1 cellular context compared by ENCODE assay signal in the genomic region with DNA sequence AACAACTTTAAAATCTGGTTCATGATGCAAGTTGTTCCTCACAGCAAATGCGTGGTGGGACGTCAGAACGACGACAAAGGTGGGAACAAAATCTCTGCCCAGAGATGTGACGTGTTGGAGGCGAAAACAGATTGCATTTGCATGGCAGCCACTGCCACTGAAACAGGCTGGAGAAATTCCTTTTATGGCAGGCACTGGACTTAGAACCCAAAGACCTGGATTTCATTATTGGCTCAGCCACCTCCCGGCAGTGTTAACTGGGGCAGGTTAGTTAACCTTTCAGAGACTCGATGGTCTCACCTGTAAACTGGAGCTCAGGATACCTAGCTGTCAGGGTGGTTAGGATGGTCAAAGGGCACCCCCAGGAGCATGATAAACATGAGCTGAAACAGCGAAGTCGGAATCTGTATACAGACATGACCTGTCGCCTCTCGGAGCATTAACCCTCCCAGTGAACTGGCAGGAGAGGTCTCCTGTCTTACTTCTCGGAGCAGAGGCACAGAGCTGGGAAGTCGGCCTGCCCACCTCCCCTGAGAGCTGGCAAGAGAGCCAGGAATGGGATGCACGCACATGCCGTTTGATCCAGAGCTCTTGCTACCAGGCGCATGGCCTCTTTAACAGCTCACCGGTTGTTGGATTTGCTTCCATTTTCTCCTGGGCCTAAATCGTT.
TF ChIP-seq lines count a peak whose summit lies in the region.

No MANE protein-coding gene starts in this region.

TF ChIP-seq in HepG2, 621 proteins besides CTCF, POLR2A, EP300 and RAD21 (continued from another document and continues in another):
- TF ChIP-seq, protein P1, sequence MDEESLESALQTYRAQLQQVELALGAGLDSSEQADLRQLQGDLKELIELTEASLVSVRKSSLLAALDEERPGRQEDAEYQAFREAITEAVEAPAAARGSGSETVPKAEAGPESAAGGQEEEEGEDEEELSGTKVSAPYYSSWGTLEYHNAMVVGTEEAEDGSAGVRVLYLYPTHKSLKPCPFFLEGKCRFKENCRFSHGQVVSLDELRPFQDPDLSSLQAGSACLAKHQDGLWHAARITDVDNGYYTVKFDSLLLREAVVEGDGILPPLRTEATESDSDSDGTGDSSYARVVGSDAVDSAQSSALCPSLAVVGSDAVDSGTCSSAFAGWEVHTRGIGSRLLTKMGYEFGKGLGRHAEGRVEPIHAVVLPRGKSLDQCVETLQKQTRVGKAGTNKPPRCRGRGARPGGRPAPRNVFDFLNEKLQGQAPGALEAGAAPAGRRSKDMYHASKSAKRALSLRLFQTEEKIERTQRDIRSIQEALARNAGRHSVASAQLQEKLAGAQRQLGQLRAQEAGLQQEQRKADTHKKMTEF (CRISPR knock-in tag; IDR thresholded peaks at IDR 0.05), result 0 out of 2 replicates have a peak, but pooled peaks have one; percentile 35
- no peak for TF ChIP-seq EEA1 (CRISPR knock-in tag; IDR thresholded peaks at IDR 0.05; ENCODE audit: borderline replicate concordance)
- no peak for TF ChIP-seq MED8 (CRISPR knock-in tag; IDR thresholded peaks at IDR 0.05; ENCODE audit: insufficient replicate concordance)
- TF ChIP-seq, protein P2, sequence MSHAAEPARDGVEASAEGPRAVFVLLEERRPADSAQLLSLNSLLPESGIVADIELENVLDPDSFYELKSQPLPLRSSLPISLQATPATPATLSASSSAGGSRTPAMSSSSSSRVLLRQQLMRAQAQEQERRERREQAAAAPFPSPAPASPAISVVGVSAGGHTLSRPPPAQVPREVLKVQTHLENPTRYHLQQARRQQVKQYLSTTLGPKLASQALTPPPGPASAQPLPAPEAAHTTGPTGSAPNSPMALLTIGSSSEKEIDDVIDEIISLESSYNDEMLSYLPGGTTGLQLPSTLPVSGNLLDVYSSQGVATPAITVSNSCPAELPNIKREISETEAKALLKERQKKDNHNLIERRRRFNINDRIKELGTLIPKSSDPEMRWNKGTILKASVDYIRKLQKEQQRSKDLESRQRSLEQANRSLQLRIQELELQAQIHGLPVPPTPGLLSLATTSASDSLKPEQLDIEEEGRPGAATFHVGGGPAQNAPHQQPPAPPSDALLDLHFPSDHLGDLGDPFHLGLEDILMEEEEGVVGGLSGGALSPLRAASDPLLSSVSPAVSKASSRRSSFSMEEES (CRISPR knock-in tag; IDR thresholded peaks at IDR 0.05), result no peak
- no peak for TF ChIP-seq ZNF879 (CRISPR knock-in tag; IDR thresholded peaks at IDR 0.05)
- TF ChIP-seq BRD4 (CRISPR knock-in tag; IDR thresholded peaks at IDR 0.05), result no peak
- TF ChIP-seq ATF7 (IDR thresholded peaks at IDR 0.05), result no peak
- no peak; the same call in 1 of the 2 replicates for TF ChIP-seq ATF7 (CRISPR knock-in tag; IDR thresholded peaks at IDR 0.05)
- TF ChIP-seq, protein P3, sequence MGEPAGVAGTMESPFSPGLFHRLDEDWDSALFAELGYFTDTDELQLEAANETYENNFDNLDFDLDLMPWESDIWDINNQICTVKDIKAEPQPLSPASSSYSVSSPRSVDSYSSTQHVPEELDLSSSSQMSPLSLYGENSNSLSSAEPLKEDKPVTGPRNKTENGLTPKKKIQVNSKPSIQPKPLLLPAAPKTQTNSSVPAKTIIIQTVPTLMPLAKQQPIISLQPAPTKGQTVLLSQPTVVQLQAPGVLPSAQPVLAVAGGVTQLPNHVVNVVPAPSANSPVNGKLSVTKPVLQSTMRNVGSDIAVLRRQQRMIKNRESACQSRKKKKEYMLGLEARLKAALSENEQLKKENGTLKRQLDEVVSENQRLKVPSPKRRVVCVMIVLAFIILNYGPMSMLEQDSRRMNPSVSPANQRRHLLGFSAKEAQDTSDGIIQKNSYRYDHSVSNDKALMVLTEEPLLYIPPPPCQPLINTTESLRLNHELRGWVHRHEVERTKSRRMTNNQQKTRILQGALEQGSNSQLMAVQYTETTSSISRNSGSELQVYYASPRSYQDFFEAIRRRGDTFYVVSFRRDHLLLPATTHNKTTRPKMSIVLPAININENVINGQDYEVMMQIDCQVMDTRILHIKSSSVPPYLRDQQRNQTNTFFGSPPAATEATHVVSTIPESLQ (CRISPR knock-in tag; conservative IDR thresholded peaks at IDR 0.05), result no peak
- TF ChIP-seq ZNF263 (CRISPR knock-in tag; IDR thresholded peaks at IDR 0.05), result no peak
- TF ChIP-seq, protein P4, sequence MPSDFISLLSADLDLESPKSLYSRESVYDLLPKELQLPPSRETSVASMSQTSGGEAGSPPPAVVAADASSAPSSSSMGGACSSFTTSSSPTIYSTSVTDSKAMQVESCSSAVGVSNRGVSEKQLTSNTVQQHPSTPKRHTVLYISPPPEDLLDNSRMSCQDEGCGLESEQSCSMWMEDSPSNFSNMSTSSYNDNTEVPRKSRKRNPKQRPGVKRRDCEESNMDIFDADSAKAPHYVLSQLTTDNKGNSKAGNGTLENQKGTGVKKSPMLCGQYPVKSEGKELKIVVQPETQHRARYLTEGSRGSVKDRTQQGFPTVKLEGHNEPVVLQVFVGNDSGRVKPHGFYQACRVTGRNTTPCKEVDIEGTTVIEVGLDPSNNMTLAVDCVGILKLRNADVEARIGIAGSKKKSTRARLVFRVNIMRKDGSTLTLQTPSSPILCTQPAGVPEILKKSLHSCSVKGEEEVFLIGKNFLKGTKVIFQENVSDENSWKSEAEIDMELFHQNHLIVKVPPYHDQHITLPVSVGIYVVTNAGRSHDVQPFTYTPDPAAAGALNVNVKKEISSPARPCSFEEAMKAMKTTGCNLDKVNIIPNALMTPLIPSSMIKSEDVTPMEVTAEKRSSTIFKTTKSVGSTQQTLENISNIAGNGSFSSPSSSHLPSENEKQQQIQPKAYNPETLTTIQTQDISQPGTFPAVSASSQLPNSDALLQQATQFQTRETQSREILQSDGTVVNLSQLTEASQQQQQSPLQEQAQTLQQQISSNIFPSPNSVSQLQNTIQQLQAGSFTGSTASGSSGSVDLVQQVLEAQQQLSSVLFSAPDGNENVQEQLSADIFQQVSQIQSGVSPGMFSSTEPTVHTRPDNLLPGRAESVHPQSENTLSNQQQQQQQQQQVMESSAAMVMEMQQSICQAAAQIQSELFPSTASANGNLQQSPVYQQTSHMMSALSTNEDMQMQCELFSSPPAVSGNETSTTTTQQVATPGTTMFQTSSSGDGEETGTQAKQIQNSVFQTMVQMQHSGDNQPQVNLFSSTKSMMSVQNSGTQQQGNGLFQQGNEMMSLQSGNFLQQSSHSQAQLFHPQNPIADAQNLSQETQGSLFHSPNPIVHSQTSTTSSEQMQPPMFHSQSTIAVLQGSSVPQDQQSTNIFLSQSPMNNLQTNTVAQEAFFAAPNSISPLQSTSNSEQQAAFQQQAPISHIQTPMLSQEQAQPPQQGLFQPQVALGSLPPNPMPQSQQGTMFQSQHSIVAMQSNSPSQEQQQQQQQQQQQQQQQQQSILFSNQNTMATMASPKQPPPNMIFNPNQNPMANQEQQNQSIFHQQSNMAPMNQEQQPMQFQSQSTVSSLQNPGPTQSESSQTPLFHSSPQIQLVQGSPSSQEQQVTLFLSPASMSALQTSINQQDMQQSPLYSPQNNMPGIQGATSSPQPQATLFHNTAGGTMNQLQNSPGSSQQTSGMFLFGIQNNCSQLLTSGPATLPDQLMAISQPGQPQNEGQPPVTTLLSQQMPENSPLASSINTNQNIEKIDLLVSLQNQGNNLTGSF (CRISPR knock-in tag; IDR thresholded peaks at IDR 0.05), result no peak
- TF ChIP-seq HNRNPK (IDR thresholded peaks at IDR 0.05; ENCODE audit: low read depth, low read length, poor library complexity, severe bottlenecking), result no peak
- TF ChIP-seq SAFB2 (CRISPR knock-in tag; IDR thresholded peaks at IDR 0.05; ENCODE audit: borderline replicate concordance, low read depth), result no peak
- TF ChIP-seq, protein P5, sequence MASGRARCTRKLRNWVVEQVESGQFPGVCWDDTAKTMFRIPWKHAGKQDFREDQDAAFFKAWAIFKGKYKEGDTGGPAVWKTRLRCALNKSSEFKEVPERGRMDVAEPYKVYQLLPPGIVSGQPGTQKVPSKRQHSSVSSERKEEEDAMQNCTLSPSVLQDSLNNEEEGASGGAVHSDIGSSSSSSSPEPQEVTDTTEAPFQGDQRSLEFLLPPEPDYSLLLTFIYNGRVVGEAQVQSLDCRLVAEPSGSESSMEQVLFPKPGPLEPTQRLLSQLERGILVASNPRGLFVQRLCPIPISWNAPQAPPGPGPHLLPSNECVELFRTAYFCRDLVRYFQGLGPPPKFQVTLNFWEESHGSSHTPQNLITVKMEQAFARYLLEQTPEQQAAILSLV (CRISPR knock-in tag; IDR thresholded peaks at IDR 0.05; ENCODE audit: borderline replicate concordance), result no peak
- TF ChIP-seq HOXA3 (CRISPR knock-in tag; IDR thresholded peaks at IDR 0.05), result peak; percentile 92
- no peak for TF ChIP-seq KDM3A (CRISPR knock-in tag; IDR thresholded peaks at IDR 0.05; ENCODE audit: low read depth)
- no peak for TF ChIP-seq ATAD3A (CRISPR knock-in tag; IDR thresholded peaks at IDR 0.05)
- no peak for TF ChIP-seq BRCA1 (CRISPR knock-in tag; IDR thresholded peaks at IDR 0.05)
- TF ChIP-seq ZNF558 (CRISPR knock-in tag; IDR thresholded peaks at IDR 0.05; ENCODE audit: borderline replicate concordance), result no peak
- TF ChIP-seq ZNF3 (CRISPR knock-in tag; IDR thresholded peaks at IDR 0.05), result 0 out of 2 replicates have a peak, but pooled peaks have one; percentile 37
- no peak for TF ChIP-seq SMARCC2 (IDR thresholded peaks at IDR 0.05)
- TF ChIP-seq, protein P6, sequence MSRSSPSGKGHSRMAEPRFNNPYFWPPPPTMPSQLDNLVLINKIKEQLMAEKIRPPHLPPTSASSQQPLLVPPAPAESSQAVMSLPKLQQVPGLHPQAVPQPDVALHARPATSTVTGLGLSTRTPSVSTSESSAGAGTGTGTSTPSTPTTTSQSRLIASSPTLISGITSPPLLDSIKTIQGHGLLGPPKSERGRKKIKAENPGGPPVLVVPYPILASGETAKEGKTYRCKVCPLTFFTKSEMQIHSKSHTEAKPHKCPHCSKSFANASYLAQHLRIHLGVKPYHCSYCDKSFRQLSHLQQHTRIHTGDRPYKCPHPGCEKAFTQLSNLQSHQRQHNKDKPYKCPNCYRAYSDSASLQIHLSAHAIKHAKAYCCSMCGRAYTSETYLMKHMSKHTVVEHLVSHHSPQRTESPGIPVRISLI (CRISPR knock-in tag; IDR thresholded peaks at IDR 0.05; ENCODE audit: borderline replicate concordance), result no peak
- TF ChIP-seq KLF13 (CRISPR knock-in tag; IDR thresholded peaks at IDR 0.05), result no peak
- TF ChIP-seq FOXC1 (CRISPR knock-in tag; IDR thresholded peaks at IDR 0.05; ENCODE audit: borderline replicate concordance), result no peak
- TF ChIP-seq NFRKB (IDR thresholded peaks at IDR 0.05), result no peak
- TF ChIP-seq, protein P7, sequence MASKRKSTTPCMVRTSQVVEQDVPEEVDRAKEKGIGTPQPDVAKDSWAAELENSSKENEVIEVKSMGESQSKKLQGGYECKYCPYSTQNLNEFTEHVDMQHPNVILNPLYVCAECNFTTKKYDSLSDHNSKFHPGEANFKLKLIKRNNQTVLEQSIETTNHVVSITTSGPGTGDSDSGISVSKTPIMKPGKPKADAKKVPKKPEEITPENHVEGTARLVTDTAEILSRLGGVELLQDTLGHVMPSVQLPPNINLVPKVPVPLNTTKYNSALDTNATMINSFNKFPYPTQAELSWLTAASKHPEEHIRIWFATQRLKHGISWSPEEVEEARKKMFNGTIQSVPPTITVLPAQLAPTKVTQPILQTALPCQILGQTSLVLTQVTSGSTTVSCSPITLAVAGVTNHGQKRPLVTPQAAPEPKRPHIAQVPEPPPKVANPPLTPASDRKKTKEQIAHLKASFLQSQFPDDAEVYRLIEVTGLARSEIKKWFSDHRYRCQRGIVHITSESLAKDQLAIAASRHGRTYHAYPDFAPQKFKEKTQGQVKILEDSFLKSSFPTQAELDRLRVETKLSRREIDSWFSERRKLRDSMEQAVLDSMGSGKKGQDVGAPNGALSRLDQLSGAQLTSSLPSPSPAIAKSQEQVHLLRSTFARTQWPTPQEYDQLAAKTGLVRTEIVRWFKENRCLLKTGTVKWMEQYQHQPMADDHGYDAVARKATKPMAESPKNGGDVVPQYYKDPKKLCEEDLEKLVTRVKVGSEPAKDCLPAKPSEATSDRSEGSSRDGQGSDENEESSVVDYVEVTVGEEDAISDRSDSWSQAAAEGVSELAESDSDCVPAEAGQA (IDR thresholded peaks at IDR 0.05; ENCODE audit: low read depth), result peak; percentile 77; the same call in 1 of the 2 replicates
- TF ChIP-seq, protein P7 (CRISPR knock-in tag; IDR thresholded peaks at IDR 0.05; ENCODE audit: borderline replicate concordance), result no peak
- TF ChIP-seq TBP (CRISPR knock-in tag; IDR thresholded peaks at IDR 0.05), result no peak
- TF ChIP-seq ZNF703 (CRISPR knock-in tag; IDR thresholded peaks at IDR 0.05; ENCODE audit: borderline replicate concordance), result no peak
- TF ChIP-seq SOX6 (IDR thresholded peaks at IDR 0.05), result no peak
- TF ChIP-seq SOX6 (CRISPR knock-in tag; IDR thresholded peaks at IDR 0.05), result peak; percentile 66
- no peak for TF ChIP-seq ZNF12 (CRISPR knock-in tag; IDR thresholded peaks at IDR 0.05)
- no peak for TF ChIP-seq PRPF4 (IDR thresholded peaks at IDR 0.05; ENCODE audit: low read depth, low read length, poor library complexity, severe bottlenecking)
- TF ChIP-seq MIER3 (CRISPR knock-in tag; IDR thresholded peaks at IDR 0.05; ENCODE audit: borderline replicate concordance), result no peak; the same call in 1 of the 2 replicates
- TF ChIP-seq FOXA3 (CRISPR knock-in tag; IDR thresholded peaks at IDR 0.05), result peak; percentile 45
- peak; percentile 85 for TF ChIP-seq HNF4A (CRISPR knock-in tag; IDR thresholded peaks at IDR 0.05)
- TF ChIP-seq, protein P8, sequence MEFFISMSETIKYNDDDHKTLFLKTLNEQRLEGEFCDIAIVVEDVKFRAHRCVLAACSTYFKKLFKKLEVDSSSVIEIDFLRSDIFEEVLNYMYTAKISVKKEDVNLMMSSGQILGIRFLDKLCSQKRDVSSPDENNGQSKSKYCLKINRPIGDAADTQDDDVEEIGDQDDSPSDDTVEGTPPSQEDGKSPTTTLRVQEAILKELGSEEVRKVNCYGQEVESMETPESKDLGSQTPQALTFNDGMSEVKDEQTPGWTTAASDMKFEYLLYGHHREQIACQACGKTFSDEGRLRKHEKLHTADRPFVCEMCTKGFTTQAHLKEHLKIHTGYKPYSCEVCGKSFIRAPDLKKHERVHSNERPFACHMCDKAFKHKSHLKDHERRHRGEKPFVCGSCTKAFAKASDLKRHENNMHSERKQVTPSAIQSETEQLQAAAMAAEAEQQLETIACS (CRISPR knock-in tag; IDR thresholded peaks at IDR 0.05), result no peak
- no peak for TF ChIP-seq U2AF1 (optimal IDR thresholded peaks at IDR 0.05; ENCODE audit: low read depth, low read length)
- TF ChIP-seq CAMTA2 (CRISPR knock-in tag; IDR thresholded peaks at IDR 0.05; ENCODE audit: borderline replicate concordance), result no peak
- no peak for TF ChIP-seq ZNF317 (CRISPR knock-in tag; IDR thresholded peaks at IDR 0.05)
- TF ChIP-seq IRF2 (CRISPR knock-in tag; IDR thresholded peaks at IDR 0.05), result 0 out of 2 replicates have a peak, but pooled peaks have one; percentile 32
- TF ChIP-seq HNRNPUL1 (IDR thresholded peaks at IDR 0.05; ENCODE audit: low read depth, low read length), result no peak
